1 cellular context compared by ENCODE assay signal in genomic region chr15:48627260-48627969, GRCh38.
TF ChIP-seq lines count a peak whose summit lies in the region.

No MANE protein-coding gene starts in this region.

TF ChIP-seq in GM23338, 12 proteins besides CTCF, POLR2A, EP300 and RAD21 (continued from another document):
- no peak for TF ChIP-seq ZNF462 (CRISPR knock-in tag; IDR thresholded peaks at IDR 0.05)
- TF ChIP-seq STAT1 (IDR thresholded peaks at IDR 0.05; ENCODE audit: unreplicated experiment) = no peak
